ENCODE assay signal across 9 cellular contexts in genomic region chr1:10693152-10693496, GRCh38.
DNase-seq lines count a peak whose midpoint lies in the region; ATAC-seq and TF ChIP-seq lines count a peak whose summit lies in the region.
"Had no signal": no experiment of that assay in that cellular context is flagged by ENCODE, and none has a peak within 500 bp of the region (broad histone marks: within the 10 kb centered on the region; RNA-seq: fewer than 3 reads in every experiment).

No MANE protein-coding gene starts in this region.

- H3K36me3 ChIP-seq in Loucy (ENCODE audit: insufficient read depth, low read length) (no peaks in the 10 kb centered on the region), ectodermal cell (ENCODE audit: control insufficient read depth, insufficient read depth, low read length) (no peaks in the 10 kb centered on the region), neural cell (ENCODE audit: insufficient read depth, low read length) (no peaks in the 10 kb centered on the region), adrenal gland (replicated peaks in 1 of 2) (no peaks in the 10 kb centered on the region)

- peak overlapping the region; percentile 90 to 93 for H3K4me3 Mint-ChIP-seq in CD14-positive monocyte

- no peak for TF ChIP-seq RAD21 in neural cell (conservative IDR thresholded peaks at IDR 0.05)

- DNase-seq in CD14-positive monocyte (ENCODE audit: low spot score) (no peak), ecto neural progenitor cell (ENCODE audit: low spot score) (no peak), adrenal gland (no peak)
- DNase-seq: NCI-H187 treated with DMSO at 0.1 percent for 48 hours had no signal

- H3K9me3 ChIP-seq in Loucy (ENCODE audit: insufficient read depth, low read depth, low read length) (no peaks in the 10 kb centered on the region), ectodermal cell (ENCODE audit: control insufficient read depth, low read length) (no peaks in the 10 kb centered on the region), neural cell (ENCODE audit: low read length) (no peaks in the 10 kb centered on the region), adrenal gland (replicated peaks in 1 of 3) (no peaks in the 10 kb centered on the region)

- H3K4me1 ChIP-seq in Loucy (ENCODE audit: insufficient read depth, low read length, poor library complexity, severe bottlenecking) (peaks cover 42% of the 10 kb centered on the region), ectodermal cell (ENCODE audit: control insufficient read depth, insufficient read depth, low read length) (peaks cover 8% of the 10 kb centered on the region), adrenal gland (replicated peaks in 1 of 2) (peaks cover 10 to 31% of the 10 kb centered on the region in 2 donors)

- H3F3A ChIP-seq in Loucy (ENCODE audit: low read depth) = no peaks in the 10 kb centered on the region
- H3F3A ChIP-seq in neural cell (ENCODE audit: insufficient read depth, low read length, poor library complexity, severe bottlenecking) = no peaks in the 10 kb centered on the region

- ATAC-seq in HG03442 (IDR thresholded peaks at IDR 0.05; ENCODE audit: unreplicated experiment) (no peak), HG03159 (IDR thresholded peaks at IDR 0.05; ENCODE audit: unreplicated experiment) (no peak)

- H3K27ac ChIP-seq in ectodermal cell (ENCODE audit: insufficient read depth, low read depth, low read length, poor library complexity, severe bottlenecking) (no peak overlapping the region), neural cell (ENCODE audit: low read length) (no peak overlapping the region), adrenal gland (peak overlapping the region in 1 of 5 donors; percentile 76)

- peaks cover 0 to 2% of the 10 kb centered on the region in 2 donors for H3K36me3 Mint-ChIP-seq in CD14-positive monocyte

- peak overlapping the region; percentile 90 for H3K4me3 ChIP-seq in Loucy (ENCODE audit: low read length, poor library complexity, severe bottlenecking)
- H3K4me3 ChIP-seq in ectodermal cell (ENCODE audit: insufficient read depth, low read depth, low read length) = peak overlapping the region; percentile 60
- peak overlapping the region; percentile 63 for H3K4me3 ChIP-seq in neural cell (ENCODE audit: low read length)
- peak overlapping the region in 1 of 4 donors; percentile 85 for H3K4me3 ChIP-seq in adrenal gland

- H3K4me1 Mint-ChIP-seq in CD14-positive monocyte = peaks cover 29% of the 10 kb centered on the region

- H2AFZ ChIP-seq in Loucy (ENCODE audit: low read length) (no peak overlapping the region), neural cell (ENCODE audit: low read depth, low read length) (no peak overlapping the region)

- peaks cover 18 to 22% (median 18%) of the 10 kb centered on the region in 3 donors for H3K27me3 Mint-ChIP-seq in CD14-positive monocyte (ENCODE audit: low read depth in 3 of 3)

- H3K79me2 ChIP-seq in Loucy (ENCODE audit: insufficient read depth, low read length) = peaks cover 54% of the 10 kb centered on the region
- no peaks in the 10 kb centered on the region for H3K79me2 ChIP-seq in neural cell (replicated peaks; ENCODE audit: insufficient read depth, low read length)

- H3K27me3 ChIP-seq in Loucy (ENCODE audit: insufficient read depth, low read length, poor library complexity, severe bottlenecking) = no peaks in the 10 kb centered on the region
- H3K27me3 ChIP-seq in ectodermal cell (ENCODE audit: control insufficient read depth, insufficient read depth, low read length, poor library complexity, severe bottlenecking) = peaks cover 28% of the 10 kb centered on the region
- H3K27me3 ChIP-seq in neural cell (ENCODE audit: insufficient read depth, low read depth, low read length) = peaks cover 17% of the 10 kb centered on the region
- H3K27me3 ChIP-seq in adrenal gland = no peaks in the 10 kb centered on the region

- no peak for TF ChIP-seq EP300 in neural cell (conservative IDR thresholded peaks at IDR 0.05; ENCODE audit: poor library complexity, severe bottlenecking)

- H3K27ac Mint-ChIP-seq in CD14-positive monocyte = peak overlapping the region in 2 of 7 donors; percentile 60 to 94

- intact Hi-C loops in CD14-positive monocyte (cut with micrococcal nuclease) (no loop called here), adrenal gland (cut with DNase I) (loop anchor here in 1 of 2 donors (10.0 kb wide), 1 partner anchor 158 kb away; no protein-coding TSS in a partner anchor)

- no peaks in the 10 kb centered on the region for H3K9me2 ChIP-seq in Loucy (replicated peaks; ENCODE audit: low read depth, low read length)
- no peaks in the 10 kb centered on the region for H3K9me2 ChIP-seq in neural cell (ENCODE audit: insufficient read depth, low read length)

- 82 to 85% methylated on average over 6 of the region's 6 CpGs for WGBS in ectodermal cell, 2 experiments
- 53 to 82% (median 71%) methylated on average over 6 of the region's 6 CpGs for WGBS in adrenal gland, 4 donors

- H3K9ac ChIP-seq in Loucy (ENCODE audit: low read depth, low read length, poor library complexity, severe bottlenecking) = peak overlapping the region; percentile 83
- H3K9ac ChIP-seq in neural cell (ENCODE audit: low read length) = no peak overlapping the region

- H3K9me3 Mint-ChIP-seq in CD14-positive monocyte = no peaks in the 10 kb centered on the region

- TF ChIP-seq CTCF in CD14-positive monocyte (IDR thresholded peaks at IDR 0.05) = no peak
- no peak for TF ChIP-seq CTCF in Loucy (conservative IDR thresholded peaks at IDR 0.05; ENCODE audit: low read length)
- TF ChIP-seq CTCF in neural cell (IDR thresholded peaks at IDR 0.05; ENCODE audit: poor library complexity, severe bottlenecking) = no peak
- TF ChIP-seq CTCF in adrenal gland (IDR thresholded peaks at IDR 0.05) = no peak

- peak overlapping the region; percentile 51 for H3K4me2 ChIP-seq in Loucy (ENCODE audit: low read depth, low read length, poor library complexity, severe bottlenecking)
- H3K4me2 ChIP-seq in neural cell (ENCODE audit: low read length) = no peak overlapping the region

- peaks cover 9% of the 10 kb centered on the region for H4K20me1 ChIP-seq in Loucy (ENCODE audit: insufficient read depth, low read length, poor library complexity, severe bottlenecking)
- H4K20me1 ChIP-seq in neural cell (ENCODE audit: insufficient read depth) = no peaks in the 10 kb centered on the region

- TF ChIP-seq POLR2A in adrenal gland (IDR thresholded peaks at IDR 0.05) = no peak

TF ChIP-seq in neural cell, 6 proteins besides CTCF, POLR2A, EP300 and RAD21:
- TF ChIP-seq MXI1 (conservative IDR thresholded peaks at IDR 0.05; ENCODE audit: poor library complexity, severe bottlenecking) = no peak
- TF ChIP-seq TAF1 (IDR thresholded peaks at IDR 0.05; ENCODE audit: low read depth) = no peak
- TF ChIP-seq, protein P1, sequence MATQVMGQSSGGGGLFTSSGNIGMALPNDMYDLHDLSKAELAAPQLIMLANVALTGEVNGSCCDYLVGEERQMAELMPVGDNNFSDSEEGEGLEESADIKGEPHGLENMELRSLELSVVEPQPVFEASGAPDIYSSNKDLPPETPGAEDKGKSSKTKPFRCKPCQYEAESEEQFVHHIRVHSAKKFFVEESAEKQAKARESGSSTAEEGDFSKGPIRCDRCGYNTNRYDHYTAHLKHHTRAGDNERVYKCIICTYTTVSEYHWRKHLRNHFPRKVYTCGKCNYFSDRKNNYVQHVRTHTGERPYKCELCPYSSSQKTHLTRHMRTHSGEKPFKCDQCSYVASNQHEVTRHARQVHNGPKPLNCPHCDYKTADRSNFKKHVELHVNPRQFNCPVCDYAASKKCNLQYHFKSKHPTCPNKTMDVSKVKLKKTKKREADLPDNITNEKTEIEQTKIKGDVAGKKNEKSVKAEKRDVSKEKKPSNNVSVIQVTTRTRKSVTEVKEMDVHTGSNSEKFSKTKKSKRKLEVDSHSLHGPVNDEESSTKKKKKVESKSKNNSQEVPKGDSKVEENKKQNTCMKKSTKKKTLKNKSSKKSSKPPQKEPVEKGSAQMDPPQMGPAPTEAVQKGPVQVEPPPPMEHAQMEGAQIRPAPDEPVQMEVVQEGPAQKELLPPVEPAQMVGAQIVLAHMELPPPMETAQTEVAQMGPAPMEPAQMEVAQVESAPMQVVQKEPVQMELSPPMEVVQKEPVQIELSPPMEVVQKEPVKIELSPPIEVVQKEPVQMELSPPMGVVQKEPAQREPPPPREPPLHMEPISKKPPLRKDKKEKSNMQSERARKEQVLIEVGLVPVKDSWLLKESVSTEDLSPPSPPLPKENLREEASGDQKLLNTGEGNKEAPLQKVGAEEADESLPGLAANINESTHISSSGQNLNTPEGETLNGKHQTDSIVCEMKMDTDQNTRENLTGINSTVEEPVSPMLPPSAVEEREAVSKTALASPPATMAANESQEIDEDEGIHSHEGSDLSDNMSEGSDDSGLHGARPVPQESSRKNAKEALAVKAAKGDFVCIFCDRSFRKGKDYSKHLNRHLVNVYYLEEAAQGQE (IDR thresholded peaks at IDR 0.05; ENCODE audit: borderline replicate concordance) = no peak
- no peak for TF ChIP-seq SMC3 (conservative IDR thresholded peaks at IDR 0.05; ENCODE audit: poor library complexity)
- no peak for TF ChIP-seq POLR2AphosphoS5 (IDR thresholded peaks at IDR 0.05)
- no peak for TF ChIP-seq EZH2 (IDR thresholded peaks at IDR 0.05; ENCODE audit: borderline replicate concordance, insufficient read depth, low read length, poor library complexity, severe bottlenecking)
TF ChIP-seq in neural cell: peak in this region for 0.
